In genomic region chr11:76206327-76207081, GRCh38 we compare ENCODE assay signal across 8 cellular contexts. TPM values are rescaled to one million over a fixed set of nuclear protein-coding genes. Genes with fewer than 3 reads are reported as not detected.
DNase-seq lines count a peak whose midpoint lies in the region; ATAC-seq and TF ChIP-seq lines count a peak whose summit lies in the region.

Gene WNT11 (minus strand): TSS chr11:76206502. CDS start chr11:76206407, 95 bp downstream.

- ATAC-seq in activated T-cell treated with anti-CD3 and anti-CD28 coated beads, Interleukin-2, amount 50 U/mL, for 4 hours: peak; percentile 9 to 21
- ATAC-seq in gastroesophageal sphincter (peak; percentile 14), HG03095 (IDR thresholded peaks at IDR 0.05; ENCODE audit: unreplicated experiment) (no peak)

- peak within 1 kb of the TSS; percentile 80 for H3K4me3 Mint-ChIP-seq in activated T-cell treated with anti-CD3 and anti-CD28 coated beads, Interleukin-2, amount 50 U/mL, for 4 hours
- H3K4me3 Mint-ChIP-seq in osteocyte (ENCODE audit: unreplicated experiment): peak within 1 kb of the TSS; percentile 76

- no peak within 1 kb of the TSS for H3K27ac Mint-ChIP-seq in osteocyte (ENCODE audit: unreplicated experiment)

- peak within 1 kb of the TSS in 1 of 4 donors; percentile 55 for H3K27ac ChIP-seq in gastroesophageal sphincter

- H3K36me3 Mint-ChIP-seq in activated T-cell treated with anti-CD3 and anti-CD28 coated beads, Interleukin-2, amount 50 U/mL, for 4 hours (ENCODE audit: insufficient read depth): no peaks in the 10 kb centered on the region
- H3K36me3 Mint-ChIP-seq in osteocyte (ENCODE audit: unreplicated experiment): no peaks in the 10 kb centered on the region

- no peaks in the 10 kb centered on the region for H3K9me3 Mint-ChIP-seq in activated T-cell treated with anti-CD3 and anti-CD28 coated beads, Interleukin-2, amount 50 U/mL, for 4 hours
- no peaks in the 10 kb centered on the region for H3K9me3 Mint-ChIP-seq in osteocyte (ENCODE audit: unreplicated experiment)

- no peaks in the 10 kb centered on the region for H3K36me3 ChIP-seq in gastroesophageal sphincter

- H3K27me3 Mint-ChIP-seq in activated T-cell treated with anti-CD3 and anti-CD28 coated beads, Interleukin-2, amount 50 U/mL, for 4 hours (ENCODE audit: low read depth): peaks cover 45% of the 10 kb centered on the region
- peaks cover 14% of the 10 kb centered on the region for H3K27me3 Mint-ChIP-seq in osteocyte (ENCODE audit: unreplicated experiment)

- no peak for TF ChIP-seq POLR2A in gastroesophageal sphincter (IDR thresholded peaks at IDR 0.05)

- TF ChIP-seq CTCF in gastroesophageal sphincter (IDR thresholded peaks at IDR 0.05): peak in 1 of 4 experiments; percentile 36
- TF ChIP-seq CTCF in osteocyte (IDR thresholded peaks at IDR 0.05): no peak

- peak within 1 kb of the TSS; percentile 26 to 64 for H3K4me3 ChIP-seq in gastroesophageal sphincter

- peaks cover 0 to 60% (median 39%) of the 10 kb centered on the region in 3 donors for H3K4me1 ChIP-seq in gastroesophageal sphincter

- DNase-seq in NCI-H1436 (lab: John Stamatoyannopoulos, UW) (peak; percentile 5), NCI-H1436 treated with DMSO at 0.1 percent for 48 hours (lab: John Stamatoyannopoulos, UW) (no peak), NCI-H2107 (lab: John Stamatoyannopoulos, UW) (peak; percentile 27), osteocyte (ENCODE audit: extremely low spot score, unreplicated experiment) (no peak), kidney glomerular epithelial cell (lab: John Stamatoyannopoulos, UW) (no peak)
- DNase-seq in activated T-cell treated with anti-CD3 and anti-CD28 coated beads, Interleukin-2, amount 50 U/mL, for 4 hours: peak; percentile 18

- no peak for TF ChIP-seq EP300 in gastroesophageal sphincter (IDR thresholded peaks at IDR 0.05)

- no peaks in the 10 kb centered on the region for H3K9me3 ChIP-seq in gastroesophageal sphincter

- H3K27me3 ChIP-seq in gastroesophageal sphincter: peaks cover 79% of the 10 kb centered on the region

- 0 to 1% methylated on average over 7 to 10 of the region's 80 CpGs for WGBS in gastroesophageal sphincter (ENCODE audit: low coverage in 1 of 2), 2 donors

- peaks cover 17% of the 10 kb centered on the region for H3K4me1 Mint-ChIP-seq in activated T-cell treated with anti-CD3 and anti-CD28 coated beads, Interleukin-2, amount 50 U/mL, for 4 hours (ENCODE audit: low read depth)
- H3K4me1 Mint-ChIP-seq in osteocyte (ENCODE audit: unreplicated experiment): peaks cover 22% of the 10 kb centered on the region

RNA-seq across cellular contexts. Expression of gene WNT11, which starts in this region (rescaled TPM):
- total RNA-seq in activated T-cell treated with anti-CD3 and anti-CD28 coated beads, Interleukin-2, amount 50 U/mL, for 4 hours: under 1 TPM in 1 of 3 donors, not detected in 2; 0.26 TPM
- total RNA-seq in gastroesophageal sphincter (10 to 100 TPM in 1 of 4 donors, 1 to 10 TPM in 3; 2.5 to 17.1 (median 5.4) TPM), osteocyte (3.2 and 4.1 TPM in 2 replicates)

Comparison
In these comparisons a context has a peak if more than half of its experiments do, and no peak if none do; other contexts are left out.
1. DNase-seq: peak in NCI-H1436 (single experiment) and NCI-H2107 (single experiment); none in NCI-H1436 treated with DMSO at 0.1 percent for 48 hours (single experiment), osteocyte (single experiment) and kidney glomerular epithelial cell (single experiment).
2. Peak in DNase-seq and ATAC-seq in activated T-cell treated with anti-CD3 and anti-CD28 coated beads, Interleukin-2, amount 50 U/mL, for 4 hours; RNA of the gene not detected or under 1 TPM.